ENCODE assay signal across 8 cellular contexts in the genomic region with DNA sequence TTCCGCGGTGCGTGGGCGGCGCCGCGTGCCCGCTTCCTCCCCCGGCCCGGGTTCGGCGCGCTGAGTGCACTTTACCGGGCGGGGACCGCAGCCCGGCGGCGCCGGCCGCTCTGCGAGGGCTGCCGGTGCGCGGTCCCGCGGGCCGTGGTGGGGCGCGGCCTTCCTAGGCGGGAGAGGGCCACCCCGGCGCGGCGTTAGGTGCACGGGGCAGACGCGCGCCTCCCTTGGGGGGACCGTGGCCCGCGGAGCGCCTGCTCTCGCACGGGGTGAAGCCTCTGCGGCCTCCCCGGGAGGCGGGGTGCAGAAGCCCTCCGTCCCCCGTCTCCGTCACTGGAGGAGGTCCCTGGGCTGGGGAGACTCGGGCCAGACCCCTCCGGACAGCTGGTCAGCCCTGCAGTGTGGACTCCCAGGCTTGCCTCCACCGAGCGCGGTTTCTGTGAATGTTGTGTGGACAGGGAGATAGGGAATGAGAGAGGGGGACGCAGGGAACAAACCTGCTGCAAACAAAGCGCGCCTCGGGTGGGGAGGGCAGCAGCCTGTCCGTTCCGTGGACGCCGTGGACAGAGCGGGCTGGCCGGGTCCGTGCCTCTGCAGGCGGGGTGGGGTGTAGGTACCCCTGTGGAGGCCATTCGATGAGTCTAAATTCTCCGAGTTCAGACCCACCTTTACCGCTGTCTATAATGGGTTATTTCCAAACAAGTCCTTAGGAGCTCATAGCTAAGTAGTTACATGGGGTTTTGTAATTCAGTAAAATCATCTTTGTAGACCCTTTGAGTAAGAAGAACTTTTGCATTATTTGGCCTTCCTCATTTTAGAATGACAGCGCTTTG. TPM values are rescaled to one million over a fixed set of nuclear protein-coding genes. Genes with fewer than 3 reads are reported as not detected.
DNase-seq lines count a peak whose midpoint lies in the region; ATAC-seq, FAIRE-seq and TF ChIP-seq lines count a peak whose summit lies in the region.

No MANE protein-coding gene starts in this region.

- CTCF ChIA-PET in activated CD8-positive, alpha-beta memory T cell treated with anti-CD3 and anti-CD28 coated beads, Interleukin-2, amount 10 ng/mL, durations not matched to agents 7 days and 5 days (lab: Charles Lee) = interaction anchor here (1.0 to 1.3 kb wide), 3 partner anchors 13 to 17 kb away, joined by 4 to 5 read pairs (median 4); no protein-coding TSS in a partner anchor

- H3K4me2 ChIP-seq in OCI-LY3 (ENCODE audit: low read length) (peak overlapping the region; percentile 88), mesenchymal stem cell (ENCODE audit: low read length, poor library complexity, severe bottlenecking) (peak overlapping the region; percentile 97)

- FAIRE-seq in urothelium cell line (lab: Jason Lieb, UNC) = peak; percentile 27

- H3K36me3 ChIP-seq in OCI-LY3 (replicated peaks; ENCODE audit: low read depth, low read length) (no peaks in the 10 kb centered on the region), mesenchymal stem cell (ENCODE audit: control insufficient read depth in 1 of 2, insufficient read depth in 2 of 2, low read depth in 1 of 2, low read length in 2 of 2) (peaks cover 3 to 8% of the 10 kb centered on the region in 2 experiments)

- H2AK5ac ChIP-seq in mesenchymal stem cell (ENCODE audit: low read length, severe bottlenecking) = no peak overlapping the region

- peaks cover 7% of the 10 kb centered on the region; the same call in 1 of the 2 replicates for H4K20me1 ChIP-seq in OCI-LY3 (ENCODE audit: insufficient read depth, low read length)

- H2BK15ac ChIP-seq in mesenchymal stem cell (ENCODE audit: low read depth, poor library complexity, severe bottlenecking) = no peak overlapping the region

- H3K4me1 Mint-ChIP-seq in activated CD8-positive, alpha-beta memory T cell treated with anti-CD3 and anti-CD28 coated beads, Interleukin-2, amount 10 ng/mL, durations not matched to agents 7 days and 5 days = peaks cover 22% of the 10 kb centered on the region
- H3K4me1 Mint-ChIP-seq in dendritic cell treated with granulocyte-macrophage colony-stimulating factor and Interleukin-4, amounts not matched to agents 40 ng/mL and 50 ng/mL, for 4 days (ENCODE audit: low read depth) = peaks cover 34% of the 10 kb centered on the region

- no peaks in the 10 kb centered on the region for H3K27me3 Mint-ChIP-seq in activated CD8-positive, alpha-beta memory T cell treated with anti-CD3 and anti-CD28 coated beads, Interleukin-2, amount 10 ng/mL, durations not matched to agents 7 days and 5 days
- H3K27me3 Mint-ChIP-seq in dendritic cell treated with granulocyte-macrophage colony-stimulating factor and Interleukin-4, amounts not matched to agents 40 ng/mL and 50 ng/mL, for 4 days = peaks cover 13% of the 10 kb centered on the region

- H3K9me3 Mint-ChIP-seq in activated CD8-positive, alpha-beta memory T cell treated with anti-CD3 and anti-CD28 coated beads, Interleukin-2, amount 10 ng/mL, durations not matched to agents 7 days and 5 days (ENCODE audit: low read depth) = no peaks in the 10 kb centered on the region
- H3K9me3 Mint-ChIP-seq in dendritic cell treated with granulocyte-macrophage colony-stimulating factor and Interleukin-4, amounts not matched to agents 40 ng/mL and 50 ng/mL, for 4 days = no peaks in the 10 kb centered on the region

- H3K27ac Mint-ChIP-seq in activated CD8-positive, alpha-beta memory T cell treated with anti-CD3 and anti-CD28 coated beads, Interleukin-2, amount 10 ng/mL, durations not matched to agents 7 days and 5 days = no peak overlapping the region
- H3K27ac Mint-ChIP-seq in dendritic cell treated with granulocyte-macrophage colony-stimulating factor and Interleukin-4, amounts not matched to agents 40 ng/mL and 50 ng/mL, for 4 days = peak overlapping the region; percentile 60

- peak overlapping the region; percentile 66 for H4K8ac ChIP-seq in mesenchymal stem cell (ENCODE audit: low read length)

- H2BK5ac ChIP-seq in mesenchymal stem cell (ENCODE audit: low read depth, low read length, poor library complexity, severe bottlenecking) = no peak overlapping the region

- H3K23ac ChIP-seq in mesenchymal stem cell (ENCODE audit: low read length in 2 of 2) = peak overlapping the region in 1 of 2 experiments; percentile 98

- H3K4ac ChIP-seq in mesenchymal stem cell (ENCODE audit: low read depth in 1 of 2, low read length in 2 of 2) = no peak overlapping the region

- H3K9ac ChIP-seq in OCI-LY3 (ENCODE audit: low read length) = peak overlapping the region; percentile 77
- peak overlapping the region; percentile 87 for H3K9ac ChIP-seq in mesenchymal stem cell (ENCODE audit: low read length)

- intact Hi-C loops in dendritic cell treated with granulocyte-macrophage colony-stimulating factor and Interleukin-4, amounts not matched to agents 40 ng/mL and 50 ng/mL, for 4 days (cut with micrococcal nuclease) = no loop called here

- H3K4me3 ChIP-seq in OCI-LY3 (ENCODE audit: low read length) = peak overlapping the region; percentile 92
- peak overlapping the region; percentile 93 for H3K4me3 ChIP-seq in mesenchymal stem cell (ENCODE audit: insufficient read depth in 1 of 2, low read depth in 1 of 2, low read length in 2 of 2)

- H3K36me3 Mint-ChIP-seq in activated CD8-positive, alpha-beta memory T cell treated with anti-CD3 and anti-CD28 coated beads, Interleukin-2, amount 10 ng/mL, durations not matched to agents 7 days and 5 days = no peaks in the 10 kb centered on the region
- peaks cover 24% of the 10 kb centered on the region for H3K36me3 Mint-ChIP-seq in dendritic cell treated with granulocyte-macrophage colony-stimulating factor and Interleukin-4, amounts not matched to agents 40 ng/mL and 50 ng/mL, for 4 days (ENCODE audit: low read depth)

- DNase-seq in activated CD8-positive, alpha-beta memory T cell treated with anti-CD3 and anti-CD28 coated beads, Interleukin-2, amount 10 ng/mL, durations not matched to agents 7 days and 5 days = peak; percentile 55
- DNase-seq in activated CD8-positive, alpha-beta memory T cell treated with anti-CD3 and anti-CD28 coated beads for 24 hours = no peak
- DNase-seq in mesenchymal stem cell (peak; percentile 65), urothelium cell line (ENCODE audit: low spot score) (peak; percentile 46), A172 (ENCODE audit: low spot score) (no peak)

- peaks cover 44% of the 10 kb centered on the region for H3K79me2 ChIP-seq in OCI-LY3 (ENCODE audit: low read length)

- H4K91ac ChIP-seq in mesenchymal stem cell (ENCODE audit: low read length) = no peak overlapping the region

- H3K27me3 ChIP-seq in OCI-LY3 (ENCODE audit: low read depth, low read length) (no peaks in the 10 kb centered on the region), mesenchymal stem cell (ENCODE audit: control insufficient read depth in 1 of 2, insufficient read depth in 1 of 2, low read length in 2 of 2) (no peaks in the 10 kb centered on the region)

- peak; percentile 34 for ATAC-seq in activated CD8-positive, alpha-beta memory T cell treated with anti-CD3 and anti-CD28 coated beads, Interleukin-2, amount 10 ng/mL, durations not matched to agents 7 days and 5 days
- ATAC-seq in HG02642 (IDR thresholded peaks at IDR 0.05; ENCODE audit: poor library complexity, unreplicated experiment) = peak; percentile 28

- no peaks in the 10 kb centered on the region for H3K9me3 ChIP-seq in OCI-LY3 (ENCODE audit: insufficient read depth, low read length)
- no peaks in the 10 kb centered on the region for H3K9me3 ChIP-seq in mesenchymal stem cell (ENCODE audit: control insufficient read depth, low read length)

- H2BK120ac ChIP-seq in mesenchymal stem cell (ENCODE audit: low read depth, low read length) = peak overlapping the region; percentile 75

- peaks cover 7% of the 10 kb centered on the region for H3K4me1 ChIP-seq in OCI-LY3 (ENCODE audit: low read length)
- peaks cover 12% of the 10 kb centered on the region for H3K4me1 ChIP-seq in mesenchymal stem cell (ENCODE audit: control insufficient read depth, insufficient read depth, low read depth, low read length)

- WGBS in mesenchymal stem cell = 2% methylated on average over 42 of the region's 72 CpGs

- no peak for TF ChIP-seq CTCF in OCI-LY3 (IDR thresholded peaks at IDR 0.05; ENCODE audit: low read depth, low read length)

- no peak overlapping the region for H2AFZ ChIP-seq in OCI-LY3 (ENCODE audit: low read depth, low read length)
- H2AFZ ChIP-seq in mesenchymal stem cell (ENCODE audit: low read depth, low read length) = peak overlapping the region; percentile 86

- H3K18ac ChIP-seq in mesenchymal stem cell (ENCODE audit: low read depth in 1 of 2, low read length in 2 of 2) = peak overlapping the region in 1 of 2 experiments; percentile 86

- H3K14ac ChIP-seq in mesenchymal stem cell (ENCODE audit: low read length in 2 of 2) = peak overlapping the region in 1 of 2 experiments; percentile 90

- peaks cover 32% of the 10 kb centered on the region for H3K79me1 ChIP-seq in mesenchymal stem cell (replicated peaks; ENCODE audit: low read length, poor library complexity, severe bottlenecking)

- H3K27ac ChIP-seq in OCI-LY3 (ENCODE audit: low read length) = peak overlapping the region; percentile 55
- no peak overlapping the region for H3K27ac ChIP-seq in mesenchymal stem cell (ENCODE audit: low read length, poor library complexity, severe bottlenecking)

- peak overlapping the region; percentile 83 for H3K4me3 Mint-ChIP-seq in activated CD8-positive, alpha-beta memory T cell treated with anti-CD3 and anti-CD28 coated beads, Interleukin-2, amount 10 ng/mL, durations not matched to agents 7 days and 5 days
- H3K4me3 Mint-ChIP-seq in dendritic cell treated with granulocyte-macrophage colony-stimulating factor and Interleukin-4, amounts not matched to agents 40 ng/mL and 50 ng/mL, for 4 days = peak overlapping the region; percentile 78

- no peak overlapping the region for H2BK12ac ChIP-seq in mesenchymal stem cell (ENCODE audit: low read length in 2 of 2)

RNA-seq across cellular contexts. Expression of gene TBCD, which starts 0.7 kb away (rescaled TPM):
- total RNA-seq in activated CD8-positive, alpha-beta memory T cell treated with anti-CD3 and anti-CD28 coated beads, Interleukin-2, amount 10 ng/mL, durations not matched to agents 7 days and 5 days = 100 to 1,000 TPM; 105 to 157 TPM
- polyA plus RNA-seq in mesenchymal stem cell (2013, experiment 1 of 2) = 21.3 TPM
- polyA plus RNA-seq in mesenchymal stem cell (2013, experiment 2 of 2) = 19.9 TPM
- total RNA-seq in A172 (2014; rRNA removed; shearing (Covaris generic)) = 29.8 and 38.7 TPM in 2 replicates

RNA-seq across cellular contexts. Expression of gene FN3K, which starts 17.2 kb away (rescaled TPM):
- 1 to 10 TPM; 1.2 to 2.7 TPM for total RNA-seq in activated CD8-positive, alpha-beta memory T cell treated with anti-CD3 and anti-CD28 coated beads, Interleukin-2, amount 10 ng/mL, durations not matched to agents 7 days and 5 days
- polyA plus RNA-seq in mesenchymal stem cell (2013, experiment 1 of 2) = 5.0 TPM
- polyA plus RNA-seq in mesenchymal stem cell (2013, experiment 2 of 2) = 5.7 TPM
- 2.1 and 2.9 TPM in 2 replicates for total RNA-seq in A172 (2014; rRNA removed; shearing (Covaris generic))

RNA-seq across cellular contexts. Expression of gene FN3KRP, which starts 36.1 kb away (rescaled TPM):
- total RNA-seq in activated CD8-positive, alpha-beta memory T cell treated with anti-CD3 and anti-CD28 coated beads, Interleukin-2, amount 10 ng/mL, durations not matched to agents 7 days and 5 days = 10 to 100 TPM; 34.8 to 35.3 TPM
- 13.0 TPM for polyA plus RNA-seq in mesenchymal stem cell (2013, experiment 1 of 2)
- polyA plus RNA-seq in mesenchymal stem cell (2013, experiment 2 of 2) = 12.8 TPM
- total RNA-seq in A172 (2014; rRNA removed; shearing (Covaris generic)) = 50.0 and 54.4 TPM in 2 replicates

RNA-seq across cellular contexts. Expression of gene RAB40B, which starts 54.1 kb away (rescaled TPM):
- 1 to 10 TPM in 1 of 2 experiments, under 1 TPM in 1; 0.47 to 1.4 TPM for total RNA-seq in activated CD8-positive, alpha-beta memory T cell treated with anti-CD3 and anti-CD28 coated beads, Interleukin-2, amount 10 ng/mL, durations not matched to agents 7 days and 5 days
- 8.5 TPM for polyA plus RNA-seq in mesenchymal stem cell (2013, experiment 1 of 2)
- 7.7 TPM for polyA plus RNA-seq in mesenchymal stem cell (2013, experiment 2 of 2)
- 9.9 and 15.0 TPM in 2 replicates for total RNA-seq in A172 (2014; rRNA removed; shearing (Covaris generic))

Comparison
In these comparisons a context has a peak if more than half of its experiments do, and no peak if none do; other contexts are left out.
1. DNase-seq: peak in activated CD8-positive, alpha-beta memory T cell treated with anti-CD3 and anti-CD28 coated beads, Interleukin-2, amount 10 ng/mL, durations not matched to agents 7 days and 5 days (single experiment), mesenchymal stem cell (single experiment) and urothelium cell line (single experiment); none in activated CD8-positive, alpha-beta memory T cell treated with anti-CD3 and anti-CD28 coated beads for 24 hours (single experiment) and A172 (single experiment).